In the genomic region with DNA sequence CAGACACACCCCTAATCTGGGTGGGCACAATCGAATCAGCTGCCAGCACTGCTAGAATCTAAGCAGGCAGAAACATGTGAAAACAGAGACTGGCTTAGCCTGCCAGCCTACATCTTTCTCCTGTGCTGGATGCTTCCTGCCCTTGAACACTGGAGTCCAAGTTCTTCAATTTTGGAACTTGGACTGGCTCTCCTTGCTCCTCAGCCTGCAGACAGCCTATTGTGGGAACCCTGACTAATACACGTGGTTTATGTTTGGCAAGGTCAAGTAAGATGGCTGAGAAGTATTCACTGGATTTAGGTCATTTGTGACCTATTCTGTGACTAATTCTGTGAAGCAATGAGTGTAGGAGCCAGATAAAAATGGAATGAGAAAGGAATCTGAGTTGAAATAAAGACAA, we compare ENCODE assay signal across 11 cellular contexts. TPM values are rescaled to one million over a fixed set of nuclear protein-coding genes. Genes with fewer than 3 reads are reported as not detected.
DNase-seq lines count a peak whose midpoint lies in the region; ATAC-seq and TF ChIP-seq lines count a peak whose summit lies in the region.
"Had no signal": no experiment of that assay in that cellular context is flagged by ENCODE, and none has a peak within 500 bp of the region (broad histone marks: within the 10 kb centered on the region; RNA-seq: fewer than 3 reads in every experiment).

No MANE protein-coding gene starts in this region.

- H4K20me1 ChIP-seq in GM23248 (ENCODE audit: insufficient read depth) = no peaks in the 10 kb centered on the region

- H3F3A ChIP-seq in GM23248 (ENCODE audit: insufficient read depth) = peaks cover 49% of the 10 kb centered on the region

- H3K4me1 Mint-ChIP-seq in activated T-helper 2 cell treated with anti-CD3 and anti-CD28 coated beads, Interferon-gamma antibody, Interleukin-2, Interleukin-4, amounts not matched to agents 10 μg/mL and 5 μg/mL and 100 μg/mL, durations not matched to agents 14 hours and 24 hours and 36 hours (ENCODE audit: low read depth) = no peaks in the 10 kb centered on the region
- H3K4me1 Mint-ChIP-seq: GM23338, neural crest cell had no signal

- peaks cover 12% of the 10 kb centered on the region for H3K36me3 Mint-ChIP-seq in activated T-helper 2 cell treated with anti-CD3 and anti-CD28 coated beads, Interferon-gamma antibody, Interleukin-2, Interleukin-4, amounts not matched to agents 10 μg/mL and 5 μg/mL and 100 μg/mL, durations not matched to agents 14 hours and 24 hours and 36 hours (ENCODE audit: low read depth)

- H3K4me1 ChIP-seq in GM23248 (ENCODE audit: insufficient read depth) (peaks cover 41% of the 10 kb centered on the region), skeletal muscle satellite cell (ENCODE audit: control insufficient read depth, insufficient read depth, low read length) (peaks cover 26% of the 10 kb centered on the region), right lobe of liver (no peaks in the 10 kb centered on the region)

- intact Hi-C loops in activated T-helper 2 cell treated with anti-CD3 and anti-CD28 coated beads, Interferon-gamma antibody, Interleukin-2, Interleukin-4, amounts not matched to agents 10 μg/mL and 5 μg/mL and 100 μg/mL, durations not matched to agents 14 hours and 24 hours and 36 hours (cut with micrococcal nuclease) = no loop called here
- intact Hi-C loops in right lobe of liver (cut with DNase I) = no loop called here

- no peaks in the 10 kb centered on the region for H3K9me3 Mint-ChIP-seq in activated T-helper 2 cell treated with anti-CD3 and anti-CD28 coated beads, Interferon-gamma antibody, Interleukin-2, Interleukin-4, amounts not matched to agents 10 μg/mL and 5 μg/mL and 100 μg/mL, durations not matched to agents 14 hours and 24 hours and 36 hours
- H3K9me3 Mint-ChIP-seq: GM23338, neural crest cell had no signal

- H3K27ac ChIP-seq in GM23248 = peak overlapping the region; percentile 87
- no peak overlapping the region for H3K27ac ChIP-seq in right lobe of liver

- H3K36me3 ChIP-seq in GM23248 (ENCODE audit: low read depth) (peaks cover 28% of the 10 kb centered on the region), skeletal muscle satellite cell (ENCODE audit: insufficient read depth, low read length) (peaks cover 40% of the 10 kb centered on the region), right lobe of liver (no peaks in the 10 kb centered on the region)

- in situ Hi-C loops in GM23248 (cut with MboI) = no loop called here

- no peak overlapping the region for H3K4me3 Mint-ChIP-seq in activated T-helper 2 cell treated with anti-CD3 and anti-CD28 coated beads, Interferon-gamma antibody, Interleukin-2, Interleukin-4, amounts not matched to agents 10 μg/mL and 5 μg/mL and 100 μg/mL, durations not matched to agents 14 hours and 24 hours and 36 hours (ENCODE audit: low read depth)
- H3K4me3 Mint-ChIP-seq: GM23338, neural crest cell had no signal

- TF ChIP-seq POLR2A in right lobe of liver (IDR thresholded peaks at IDR 0.05) = no peak

- peak overlapping the region; percentile 75 for H3K4me2 ChIP-seq in GM23248 (ENCODE audit: unreplicated experiment)
- peak overlapping the region; percentile 52 for H3K4me2 ChIP-seq in skeletal muscle satellite cell (ENCODE audit: low read length)
- H3K4me2 ChIP-seq: GM23338 had no signal

- H3K79me2 ChIP-seq in GM23248 (ENCODE audit: insufficient read depth) = no peaks in the 10 kb centered on the region

- DNase-seq in GM23248 (peak; percentile 96), amniotic epithelial cell (ENCODE audit: low read depth) (peak; percentile 93), globus pallidus (ENCODE audit: low spot score) (peak; percentile 11), NAMALWA (ENCODE audit: low spot score) (no peak), right lobe of liver (no peak)
- no peak for DNase-seq in activated T-helper 2 cell treated with anti-CD3 and anti-CD28 coated beads, Interferon-gamma antibody, Interleukin-2, Interleukin-4, amounts not matched to agents 10 μg/mL and 5 μg/mL and 100 μg/mL, durations not matched to agents 14 hours and 24 hours and 36 hours (ENCODE audit: low spot score)
- no peak for DNase-seq in effector CD4-positive, alpha-beta T cell
- DNase-seq: DMS79 had no signal

- 17% methylated on average over 2 of the region's 2 CpGs for WGBS in GM23248 (ENCODE audit: low coverage in 1 of 2, low lambda C conversion rate in 2 of 2, missing lambda C conversion rate in 2 of 2), 2 experiments
- 10% methylated on average over 1 of the region's 2 CpGs for WGBS in right lobe of liver (ENCODE audit: insufficient coverage, low coverage, low lambda C conversion rate, missing lambda C conversion rate)

- H3K9me2 ChIP-seq in GM23248 (ENCODE audit: insufficient read depth) = no peaks in the 10 kb centered on the region

- H3K27me3 ChIP-seq in GM23248 (replicated peaks; ENCODE audit: insufficient read depth) (no peaks in the 10 kb centered on the region), skeletal muscle satellite cell (ENCODE audit: control insufficient read depth, insufficient read depth, low read length) (no peaks in the 10 kb centered on the region), right lobe of liver (no peaks in the 10 kb centered on the region)

- TF ChIP-seq CTCF in right lobe of liver (IDR thresholded peaks at IDR 0.05) = no peak

- H3K27me3 Mint-ChIP-seq in activated T-helper 2 cell treated with anti-CD3 and anti-CD28 coated beads, Interferon-gamma antibody, Interleukin-2, Interleukin-4, amounts not matched to agents 10 μg/mL and 5 μg/mL and 100 μg/mL, durations not matched to agents 14 hours and 24 hours and 36 hours (ENCODE audit: low read depth) = no peaks in the 10 kb centered on the region

- H3K4me3 ChIP-seq in GM23248 = 0 out of 2 replicates have a peak overlapping the region, but pooled peaks have one; percentile 33
- no peak overlapping the region for H3K4me3 ChIP-seq in skeletal muscle satellite cell (ENCODE audit: low read length)
- H3K4me3 ChIP-seq in right lobe of liver = no peak overlapping the region
- H3K4me3 ChIP-seq: GM23338 had no signal

- ATAC-seq in right lobe of liver = no peak
- ATAC-seq: GM23338 had no signal

- H3K27ac Mint-ChIP-seq in activated T-helper 2 cell treated with anti-CD3 and anti-CD28 coated beads, Interferon-gamma antibody, Interleukin-2, Interleukin-4, amounts not matched to agents 10 μg/mL and 5 μg/mL and 100 μg/mL, durations not matched to agents 14 hours and 24 hours and 36 hours = no peak overlapping the region
- H3K27ac Mint-ChIP-seq: GM23338 had no signal

- H3K9ac ChIP-seq in GM23248 = peak overlapping the region; percentile 58
- peak overlapping the region; percentile 68 for H3K9ac ChIP-seq in skeletal muscle satellite cell (ENCODE audit: low read depth, low read length)

- no peak overlapping the region for H2AFZ ChIP-seq in GM23248
- H2AFZ ChIP-seq: GM23338 had no signal

- no peaks in the 10 kb centered on the region for H3K9me3 ChIP-seq in GM23248 (ENCODE audit: low read depth)
- H3K9me3 ChIP-seq in skeletal muscle satellite cell (replicated peaks; ENCODE audit: low read length) = no peaks in the 10 kb centered on the region
- H3K9me3 ChIP-seq in right lobe of liver = no peaks in the 10 kb centered on the region

RNA-seq across cellular contexts. Expression of gene GPR135, which starts 11.0 kb away (rescaled TPM):
- total RNA-seq in GM23248 (2014; rRNA removed; shearing (Covaris generic)) = 2.6 and 5.8 TPM in 2 replicates
- 1.3 and 1.5 TPM in 2 replicates for polyA plus RNA-seq in GM23248 (2016; fragmentation: Nextera tagmentation; extraction: Ambion mirVana)
- total RNA-seq in skeletal muscle satellite cell (2012; rRNA removed) = 3.9 and 7.6 TPM in 2 replicates
- total RNA-seq in activated T-helper 2 cell treated with anti-CD3 and anti-CD28 coated beads, Interferon-gamma antibody, Interleukin-2, Interleukin-4, amounts not matched to agents 10 μg/mL and 5 μg/mL and 100 μg/mL, durations not matched to agents 14 hours and 24 hours and 36 hours = 1.6 and 2.4 TPM in 2 replicates
- total RNA-seq in right lobe of liver = 1 to 10 TPM in 5 of 6 experiments, under 1 TPM in 1; 0.62 to 3.6 (median 1.6) TPM

RNA-seq across cellular contexts. Expression of gene L3HYPDH, which starts 30.1 kb away (rescaled TPM):
- 65.1 and 89.2 TPM in 2 replicates for total RNA-seq in GM23248 (2014; rRNA removed; shearing (Covaris generic))
- 68.9 and 69.3 TPM in 2 replicates for polyA plus RNA-seq in GM23248 (2016; fragmentation: Nextera tagmentation; extraction: Ambion mirVana)
- total RNA-seq in skeletal muscle satellite cell (2012; rRNA removed) = 51.7 and 57.2 TPM in 2 replicates
- 14.2 and 15.9 TPM in 2 replicates for total RNA-seq in activated T-helper 2 cell treated with anti-CD3 and anti-CD28 coated beads, Interferon-gamma antibody, Interleukin-2, Interleukin-4, amounts not matched to agents 10 μg/mL and 5 μg/mL and 100 μg/mL, durations not matched to agents 14 hours and 24 hours and 36 hours
- total RNA-seq in right lobe of liver = 10 to 100 TPM; 10.3 to 48.5 (median 23.4) TPM

RNA-seq across cellular contexts. Expression of gene JKAMP, which starts 30.2 kb away (rescaled TPM):
- total RNA-seq in GM23248 (2014; rRNA removed; shearing (Covaris generic)) = 120 and 197 TPM in 2 replicates
- 89.2 and 93.4 TPM in 2 replicates for polyA plus RNA-seq in GM23248 (2016; fragmentation: Nextera tagmentation; extraction: Ambion mirVana)
- 75.0 and 109 TPM in 2 replicates for total RNA-seq in skeletal muscle satellite cell (2012; rRNA removed)
- 26.0 and 29.6 TPM in 2 replicates for total RNA-seq in activated T-helper 2 cell treated with anti-CD3 and anti-CD28 coated beads, Interferon-gamma antibody, Interleukin-2, Interleukin-4, amounts not matched to agents 10 μg/mL and 5 μg/mL and 100 μg/mL, durations not matched to agents 14 hours and 24 hours and 36 hours
- total RNA-seq in right lobe of liver = 10 to 100 TPM; 15.3 to 32.3 (median 16.1) TPM

Comparison
In these comparisons a context has a peak if more than half of its experiments do, and no peak if none do; other contexts are left out.
1. DNase-seq: peak in GM23248 (single experiment), amniotic epithelial cell (single experiment) and globus pallidus (single experiment); none in NAMALWA (single experiment), activated T-helper 2 cell treated with anti-CD3 and anti-CD28 coated beads, Interferon-gamma antibody, Interleukin-2, Interleukin-4, amounts not matched to agents 10 μg/mL and 5 μg/mL and 100 μg/mL, durations not matched to agents 14 hours and 24 hours and 36 hours (single experiment), right lobe of liver (0 of 3) and effector CD4-positive, alpha-beta T cell (single experiment).